13 cellular contexts compared by ENCODE assay signal in the genomic region with DNA sequence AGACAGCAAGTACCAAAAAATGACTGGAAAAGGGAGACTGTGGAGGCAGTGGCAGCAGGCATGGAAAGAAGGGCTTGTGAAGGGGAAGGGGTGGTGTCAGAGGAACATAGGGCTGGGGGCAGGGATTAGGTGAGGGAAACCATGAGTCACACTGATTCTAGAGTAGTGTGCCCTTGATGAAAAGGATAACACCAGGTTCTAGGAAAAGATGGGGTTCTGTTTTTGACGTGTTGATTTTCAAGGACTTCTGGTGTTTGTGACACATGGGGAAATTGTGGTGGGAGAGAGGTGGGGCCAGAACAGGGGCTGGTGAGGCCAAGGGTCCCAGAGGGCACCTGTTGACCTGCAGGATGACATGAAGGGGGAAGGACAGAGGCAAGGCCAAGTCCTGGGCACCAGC.
DNase-seq lines count a peak whose midpoint lies in the region; ATAC-seq and TF ChIP-seq lines count a peak whose summit lies in the region.
"Had no signal": no experiment of that assay in that cellular context is flagged by ENCODE, and none has a peak within 500 bp of the region (broad histone marks: within the 10 kb centered on the region; RNA-seq: fewer than 3 reads in every experiment).

No MANE protein-coding gene starts in this region.

- TF ChIP-seq CTCF in GM13977 (IDR thresholded peaks at IDR 0.05; ENCODE audit: extremely low read depth, insufficient read depth, missing control alignments), result no peak

- ATAC-seq in GM19324 (IDR thresholded peaks at IDR 0.05; ENCODE audit: low FRiP score, unreplicated experiment), result peak; percentile 1
- ATAC-seq in GM21423 (IDR thresholded peaks at IDR 0.05; ENCODE audit: unreplicated experiment), result no peak
- ATAC-seq: right cardiac atrium, SK-N-SH treated with all-trans-retinoic acid at 6 μM for 48 hours had no signal

- DNase-seq in activated CD4-positive, alpha-beta T cell treated with anti-CD3 and anti-CD28 coated beads, Interleukin-2, amount 50 U/mL, for 48 hours, result peak; percentile 65 to 73
- peak; percentile 37 for DNase-seq in activated naive CD8-positive, alpha-beta T cell treated with anti-CD3 and anti-CD28 coated beads, Interleukin-2, amount 50 U/mL, for 16 hours (ENCODE audit: low read depth, low spot score)
- peak in 2 of 3 donors; percentile 38 to 50 for DNase-seq in stimulated activated CD4-positive, alpha-beta T cell treated with anti-CD3 and anti-CD28 coated beads, TNF-alpha, amount 100 ng/mL, for 48 hours (ENCODE audit: low read depth in 3 of 3)
- DNase-seq in NCI-H1436 (lab: John Stamatoyannopoulos, UW) (no peak), GM13977 (ENCODE audit: low spot score) (no peak), superior temporal gyrus (ENCODE audit: extremely low spot score) (no peak)
- DNase-seq: C1 segment of cervical spinal cord; NCI-H2029 treated with DMSO at 0.1 percent for 48 hours; NK-92 treated with Interleukin-12 subunit alpha and Interleukin-12 subunit beta, amount 100 ng/mL, for 24 hours; right cardiac atrium had no signal

- in situ Hi-C loops in GM13977 (cut with MboI; ENCODE audit: low pct_unique_long_range_greater_than_20kb, low sequenced_read_pairs, unreplicated experiment), result no loop called here

Comparison
In these comparisons a context has a peak if more than half of its experiments do, and no peak if none do; other contexts are left out.
1. DNase-seq: peak in activated CD4-positive, alpha-beta T cell treated with anti-CD3 and anti-CD28 coated beads, Interleukin-2, amount 50 U/mL, for 48 hours (2 of 2), activated naive CD8-positive, alpha-beta T cell treated with anti-CD3 and anti-CD28 coated beads, Interleukin-2, amount 50 U/mL, for 16 hours (single experiment) and stimulated activated CD4-positive, alpha-beta T cell treated with anti-CD3 and anti-CD28 coated beads, TNF-alpha, amount 100 ng/mL, for 48 hours (2 of 3); none in NCI-H1436 (single experiment), GM13977 (single experiment) and superior temporal gyrus (single experiment).